In the genomic region with DNA sequence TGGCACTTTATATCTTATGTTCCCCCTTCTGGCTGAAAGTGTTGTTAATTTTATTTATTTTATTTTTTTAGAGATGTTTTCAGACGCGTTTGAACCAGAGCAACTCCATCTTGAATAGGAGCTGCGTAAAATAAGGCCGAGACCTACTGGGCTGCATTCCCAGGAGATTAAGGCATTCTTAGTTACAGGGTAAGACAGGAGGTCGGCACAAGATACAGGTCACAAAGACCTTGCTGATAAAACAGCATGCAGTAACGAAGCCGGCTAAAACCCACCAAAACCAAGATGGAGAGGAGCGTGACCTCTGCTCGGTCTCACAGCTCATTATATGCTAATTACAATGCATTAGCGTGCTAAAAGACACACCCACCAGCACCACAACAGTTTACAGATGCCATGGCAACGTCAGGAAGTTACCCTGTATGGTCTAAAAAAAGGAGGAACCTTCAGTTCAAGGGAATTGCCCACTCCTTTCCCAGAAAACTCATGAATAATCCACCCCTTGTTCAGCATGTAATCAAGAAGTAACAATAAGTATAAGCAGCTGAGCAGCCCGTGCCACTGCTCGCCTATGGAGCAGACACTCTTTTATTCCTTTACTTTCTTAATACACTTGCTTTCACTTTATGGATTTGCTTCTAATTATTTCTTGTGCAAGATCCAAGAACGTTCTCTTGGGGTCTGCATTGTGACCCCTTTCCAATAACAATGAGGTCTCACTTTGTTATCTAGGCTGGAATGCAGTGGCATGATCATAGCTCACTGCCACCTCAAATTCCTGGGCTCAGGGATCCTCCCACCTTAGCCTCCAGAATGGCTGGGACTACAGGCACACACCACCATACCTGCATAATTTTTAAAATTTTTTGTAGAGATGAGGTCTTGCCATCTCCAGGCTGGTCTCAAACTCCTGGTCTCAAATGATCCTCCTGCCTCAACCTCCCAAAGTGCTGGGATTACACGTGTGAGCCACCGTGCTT, we compare ENCODE assay signal across 1 cellular context.
A peak's percentile ranks its signal among the peaks of the same experiment; 100 is the strongest.
TF ChIP-seq lines count a peak whose summit lies in the region.

No MANE protein-coding gene starts in this region.

TF ChIP-seq in K562, 482 proteins besides CTCF, POLR2A, EP300 and RAD21 (continued from another document and continues in another):
- TF ChIP-seq NR2C2 (CRISPR knock-in tag; IDR thresholded peaks at IDR 0.05), result no peak
- peak; percentile 75; the same call in 1 of the 2 replicates for TF ChIP-seq NR2C2 (tag; IDR thresholded peaks at IDR 0.05)
- no peak for TF ChIP-seq BRCA1 (IDR thresholded peaks at IDR 0.05)
- TF ChIP-seq BRCA1 (CRISPR knock-in tag; IDR thresholded peaks at IDR 0.05), result no peak
- TF ChIP-seq ESRRA (IDR thresholded peaks at IDR 0.05; ENCODE audit: borderline replicate concordance, low read depth), result no peak
- TF ChIP-seq MECOM (CRISPR knock-in tag; IDR thresholded peaks at IDR 0.05), result no peak
- TF ChIP-seq, protein P1, sequence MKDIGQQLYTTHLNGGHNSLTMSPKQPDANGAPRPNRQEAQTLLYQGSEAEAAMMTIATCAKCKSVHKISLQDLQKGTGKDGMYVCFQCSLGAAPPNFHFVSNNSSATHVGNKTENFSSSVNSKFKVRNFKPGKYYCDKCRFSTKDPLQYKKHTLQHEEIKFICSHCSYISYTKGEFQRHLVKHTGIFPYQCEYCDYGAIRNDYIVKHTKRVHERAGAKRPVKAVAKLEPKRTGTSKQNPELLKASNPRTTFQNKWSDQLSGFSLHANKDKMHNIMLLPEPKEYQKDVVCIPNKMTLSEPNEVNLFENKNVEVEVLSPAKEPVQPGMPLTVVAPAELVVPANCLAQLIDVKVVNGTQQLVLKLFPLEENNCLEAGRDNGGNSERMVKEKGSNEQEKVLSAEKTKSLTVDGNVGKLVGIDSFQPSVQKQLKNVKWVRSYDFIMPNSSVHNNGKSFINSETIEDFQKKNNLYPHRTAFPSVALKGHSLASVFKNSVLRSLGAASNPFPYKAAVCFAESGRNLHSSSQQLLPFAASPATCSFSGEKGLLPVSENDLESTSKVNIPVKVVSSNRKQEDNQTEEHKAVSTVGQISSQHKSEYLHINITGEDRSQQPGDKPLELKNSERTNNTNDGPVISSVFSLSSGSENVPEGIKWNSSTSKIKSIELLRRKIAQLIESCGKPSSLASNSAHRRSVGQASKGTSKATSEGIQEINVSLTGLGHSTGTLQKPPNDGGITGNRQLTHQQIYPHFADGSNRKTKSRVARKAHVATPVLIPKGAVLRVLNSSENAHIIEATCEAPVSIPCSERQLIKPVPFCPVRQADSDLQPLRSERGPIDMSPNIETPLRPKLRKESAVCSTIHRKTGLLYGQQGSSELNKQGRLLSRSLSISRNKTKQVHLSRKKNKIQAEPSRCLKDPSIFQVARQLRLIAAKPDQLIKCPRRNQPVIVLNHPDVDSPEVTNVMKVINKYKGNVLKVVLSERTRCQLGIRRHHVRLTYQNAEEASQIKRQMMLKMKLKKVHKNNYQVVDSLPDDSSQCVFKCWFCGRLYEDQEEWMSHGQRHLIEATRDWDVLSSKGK (CRISPR knock-in tag; IDR thresholded peaks at IDR 0.05), result 0 out of 2 replicates have a peak, but pooled peaks have one; percentile 34
- TF ChIP-seq, protein P2, sequence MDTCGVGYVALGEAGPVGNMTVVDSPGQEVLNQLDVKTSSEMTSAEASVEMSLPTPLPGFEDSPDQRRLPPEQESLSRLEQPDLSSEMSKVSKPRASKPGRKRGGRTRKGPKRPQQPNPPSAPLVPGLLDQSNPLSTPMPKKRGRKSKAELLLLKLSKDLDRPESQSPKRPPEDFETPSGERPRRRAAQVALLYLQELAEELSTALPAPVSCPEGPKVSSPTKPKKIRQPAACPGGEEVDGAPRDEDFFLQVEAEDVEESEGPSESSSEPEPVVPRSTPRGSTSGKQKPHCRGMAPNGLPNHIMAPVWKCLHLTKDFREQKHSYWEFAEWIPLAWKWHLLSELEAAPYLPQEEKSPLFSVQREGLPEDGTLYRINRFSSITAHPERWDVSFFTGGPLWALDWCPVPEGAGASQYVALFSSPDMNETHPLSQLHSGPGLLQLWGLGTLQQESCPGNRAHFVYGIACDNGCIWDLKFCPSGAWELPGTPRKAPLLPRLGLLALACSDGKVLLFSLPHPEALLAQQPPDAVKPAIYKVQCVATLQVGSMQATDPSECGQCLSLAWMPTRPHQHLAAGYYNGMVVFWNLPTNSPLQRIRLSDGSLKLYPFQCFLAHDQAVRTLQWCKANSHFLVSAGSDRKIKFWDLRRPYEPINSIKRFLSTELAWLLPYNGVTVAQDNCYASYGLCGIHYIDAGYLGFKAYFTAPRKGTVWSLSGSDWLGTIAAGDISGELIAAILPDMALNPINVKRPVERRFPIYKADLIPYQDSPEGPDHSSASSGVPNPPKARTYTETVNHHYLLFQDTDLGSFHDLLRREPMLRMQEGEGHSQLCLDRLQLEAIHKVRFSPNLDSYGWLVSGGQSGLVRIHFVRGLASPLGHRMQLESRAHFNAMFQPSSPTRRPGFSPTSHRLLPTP (IDR thresholded peaks at IDR 0.05; ENCODE audit: borderline replicate concordance, extremely low read depth, insufficient read length), result no peak
- no peak for TF ChIP-seq RFX7 (CRISPR knock-in tag; IDR thresholded peaks at IDR 0.05)
- no peak for TF ChIP-seq MCM7 (IDR thresholded peaks at IDR 0.05)
- peak; percentile 29; the same call in 1 of the 2 replicates for TF ChIP-seq NFE2L1 (tag; IDR thresholded peaks at IDR 0.05; ENCODE audit: borderline replicate concordance, low read depth)
- TF ChIP-seq, protein P3, sequence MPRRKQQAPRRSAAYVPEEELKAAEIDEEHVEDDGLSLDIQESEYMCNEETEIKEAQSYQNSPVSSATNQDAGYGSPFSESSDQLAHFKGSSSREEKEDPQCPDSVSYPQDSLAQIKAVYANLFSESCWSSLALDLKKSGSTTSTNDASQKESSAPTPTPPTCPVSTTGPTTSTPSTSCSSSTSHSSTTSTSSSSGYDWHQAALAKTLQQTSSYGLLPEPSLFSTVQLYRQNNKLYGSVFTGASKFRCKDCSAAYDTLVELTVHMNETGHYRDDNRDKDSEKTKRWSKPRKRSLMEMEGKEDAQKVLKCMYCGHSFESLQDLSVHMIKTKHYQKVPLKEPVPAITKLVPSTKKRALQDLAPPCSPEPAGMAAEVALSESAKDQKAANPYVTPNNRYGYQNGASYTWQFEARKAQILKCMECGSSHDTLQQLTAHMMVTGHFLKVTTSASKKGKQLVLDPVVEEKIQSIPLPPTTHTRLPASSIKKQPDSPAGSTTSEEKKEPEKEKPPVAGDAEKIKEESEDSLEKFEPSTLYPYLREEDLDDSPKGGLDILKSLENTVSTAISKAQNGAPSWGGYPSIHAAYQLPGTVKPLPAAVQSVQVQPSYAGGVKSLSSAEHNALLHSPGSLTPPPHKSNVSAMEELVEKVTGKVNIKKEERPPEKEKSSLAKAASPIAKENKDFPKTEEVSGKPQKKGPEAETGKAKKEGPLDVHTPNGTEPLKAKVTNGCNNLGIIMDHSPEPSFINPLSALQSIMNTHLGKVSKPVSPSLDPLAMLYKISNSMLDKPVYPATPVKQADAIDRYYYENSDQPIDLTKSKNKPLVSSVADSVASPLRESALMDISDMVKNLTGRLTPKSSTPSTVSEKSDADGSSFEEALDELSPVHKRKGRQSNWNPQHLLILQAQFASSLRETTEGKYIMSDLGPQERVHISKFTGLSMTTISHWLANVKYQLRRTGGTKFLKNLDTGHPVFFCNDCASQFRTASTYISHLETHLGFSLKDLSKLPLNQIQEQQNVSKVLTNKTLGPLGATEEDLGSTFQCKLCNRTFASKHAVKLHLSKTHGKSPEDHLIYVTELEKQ (CRISPR knock-in tag; IDR thresholded peaks at IDR 0.05), result 0 out of 2 replicates have a peak, but pooled peaks have one; percentile 26
- no peak for TF ChIP-seq RBM14 (IDR thresholded peaks at IDR 0.05; ENCODE audit: borderline replicate concordance, insufficient read depth, low read depth, low read length)
- TF ChIP-seq ZKSCAN1 (IDR thresholded peaks at IDR 0.05; ENCODE audit: low read depth, low read length), result no peak
- TF ChIP-seq, protein P4, sequence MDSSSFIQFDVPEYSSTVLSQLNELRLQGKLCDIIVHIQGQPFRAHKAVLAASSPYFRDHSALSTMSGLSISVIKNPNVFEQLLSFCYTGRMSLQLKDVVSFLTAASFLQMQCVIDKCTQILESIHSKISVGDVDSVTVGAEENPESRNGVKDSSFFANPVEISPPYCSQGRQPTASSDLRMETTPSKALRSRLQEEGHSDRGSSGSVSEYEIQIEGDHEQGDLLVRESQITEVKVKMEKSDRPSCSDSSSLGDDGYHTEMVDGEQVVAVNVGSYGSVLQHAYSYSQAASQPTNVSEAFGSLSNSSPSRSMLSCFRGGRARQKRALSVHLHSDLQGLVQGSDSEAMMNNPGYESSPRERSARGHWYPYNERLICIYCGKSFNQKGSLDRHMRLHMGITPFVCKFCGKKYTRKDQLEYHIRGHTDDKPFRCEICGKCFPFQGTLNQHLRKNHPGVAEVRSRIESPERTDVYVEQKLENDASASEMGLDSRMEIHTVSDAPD (CRISPR knock-in tag; IDR thresholded peaks at IDR 0.05), result no peak
- no peak for TF ChIP-seq NCOA2 (IDR thresholded peaks at IDR 0.05; ENCODE audit: partially characterized antibody in 2 of 2)
- TF ChIP-seq ZNF561 (CRISPR knock-in tag; conservative IDR thresholded peaks at IDR 0.05), result 0 out of 2 replicates have a peak, but pooled peaks have one; percentile 19
- TF ChIP-seq DDX20 (tag; IDR thresholded peaks at IDR 0.05; ENCODE audit: low read depth), result peak; percentile 87
- peak; percentile 70; the same call in 1 of the 2 replicates for TF ChIP-seq ZBTB17 (CRISPR knock-in tag; IDR thresholded peaks at IDR 0.05)
- no peak for TF ChIP-seq TARDBP (IDR thresholded peaks at IDR 0.05)
- peak; percentile 11; the same call in 1 of the 2 replicates for TF ChIP-seq ZNF695 (CRISPR knock-in tag; IDR thresholded peaks at IDR 0.05)
- TF ChIP-seq HDGF (IDR thresholded peaks at IDR 0.05), result no peak
- no peak for TF ChIP-seq DNMT1 (IDR thresholded peaks at IDR 0.05)
- no peak for TF ChIP-seq HCFC1 (IDR thresholded peaks at IDR 0.05; ENCODE audit: low read depth, low read length)
- TF ChIP-seq ZNF644 (tag; IDR thresholded peaks at IDR 0.05; ENCODE audit: low read depth), result 0 out of 2 replicates have a peak, but pooled peaks have one; percentile 18
- TF ChIP-seq TEAD1 (CRISPR knock-in tag; IDR thresholded peaks at IDR 0.05), result peak in 1 of 2 experiments; percentile 60; a peak in 1 of 4 replicates
- no peak for TF ChIP-seq ZNF707 (CRISPR knock-in tag; conservative IDR thresholded peaks at IDR 0.05)
- no peak for TF ChIP-seq FOXA3 (CRISPR knock-in tag; conservative IDR thresholded peaks at IDR 0.05 in 1 of 2, IDR thresholded peaks at IDR 0.05 in 1 of 2)
- TF ChIP-seq DMBX1 (CRISPR knock-in tag; IDR thresholded peaks at IDR 0.05; ENCODE audit: borderline replicate concordance), result no peak
- TF ChIP-seq FIP1L1 (IDR thresholded peaks at IDR 0.05; ENCODE audit: low read depth, low read length, poor library complexity, severe bottlenecking), result no peak
- TF ChIP-seq FOXJ3 (CRISPR knock-in tag; IDR thresholded peaks at IDR 0.05), result no peak
- TF ChIP-seq MAZ (CRISPR knock-in tag; conservative IDR thresholded peaks at IDR 0.05 in 1 of 2, IDR thresholded peaks at IDR 0.05 in 1 of 2), result 0 out of 4 replicates have a peak, but pooled peaks of 1 of the 2 experiments have one; percentile 21
- TF ChIP-seq HLTF (IDR thresholded peaks at IDR 0.05), result no peak
- TF ChIP-seq NR3C1 (CRISPR knock-in tag; IDR thresholded peaks at IDR 0.05), result no peak
- TF ChIP-seq, protein P5, sequence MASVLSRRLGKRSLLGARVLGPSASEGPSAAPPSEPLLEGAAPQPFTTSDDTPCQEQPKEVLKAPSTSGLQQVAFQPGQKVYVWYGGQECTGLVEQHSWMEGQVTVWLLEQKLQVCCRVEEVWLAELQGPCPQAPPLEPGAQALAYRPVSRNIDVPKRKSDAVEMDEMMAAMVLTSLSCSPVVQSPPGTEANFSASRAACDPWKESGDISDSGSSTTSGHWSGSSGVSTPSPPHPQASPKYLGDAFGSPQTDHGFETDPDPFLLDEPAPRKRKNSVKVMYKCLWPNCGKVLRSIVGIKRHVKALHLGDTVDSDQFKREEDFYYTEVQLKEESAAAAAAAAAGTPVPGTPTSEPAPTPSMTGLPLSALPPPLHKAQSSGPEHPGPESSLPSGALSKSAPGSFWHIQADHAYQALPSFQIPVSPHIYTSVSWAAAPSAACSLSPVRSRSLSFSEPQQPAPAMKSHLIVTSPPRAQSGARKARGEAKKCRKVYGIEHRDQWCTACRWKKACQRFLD (CRISPR knock-in tag; IDR thresholded peaks at IDR 0.05), result peak; percentile 87
- TF ChIP-seq ZNF165 (CRISPR knock-in tag; IDR thresholded peaks at IDR 0.05; ENCODE audit: borderline replicate concordance), result no peak
- TF ChIP-seq TSC22D4 (tag; IDR thresholded peaks at IDR 0.05), result no peak
- peak; percentile 80 for TF ChIP-seq ZNF239 (CRISPR knock-in tag; IDR thresholded peaks at IDR 0.05)
- TF ChIP-seq ZFPM2 (CRISPR knock-in tag; IDR thresholded peaks at IDR 0.05), result no peak
- no peak for TF ChIP-seq ZNF217 (CRISPR knock-in tag; IDR thresholded peaks at IDR 0.05)
- no peak for TF ChIP-seq RBM17 (IDR thresholded peaks at IDR 0.05; ENCODE audit: borderline replicate concordance, low read depth, low read length)
- peak; percentile 64; the same call in 1 of the 2 replicates for TF ChIP-seq ERF (CRISPR knock-in tag; IDR thresholded peaks at IDR 0.05)
- no peak for TF ChIP-seq PHB2 (IDR thresholded peaks at IDR 0.05; ENCODE audit: low read depth)
- TF ChIP-seq ZNF584 (CRISPR knock-in tag; IDR thresholded peaks at IDR 0.05; ENCODE audit: low read depth), result peak; percentile 81
- no peak for TF ChIP-seq MCM3 (IDR thresholded peaks at IDR 0.05)
- no peak for TF ChIP-seq ZSCAN32 (CRISPR knock-in tag; IDR thresholded peaks at IDR 0.05)
- TF ChIP-seq CBX2 (IDR thresholded peaks at IDR 0.05; ENCODE audit: insufficient read depth, low read length, poor library complexity, severe bottlenecking), result no peak
- TF ChIP-seq, protein P6, sequence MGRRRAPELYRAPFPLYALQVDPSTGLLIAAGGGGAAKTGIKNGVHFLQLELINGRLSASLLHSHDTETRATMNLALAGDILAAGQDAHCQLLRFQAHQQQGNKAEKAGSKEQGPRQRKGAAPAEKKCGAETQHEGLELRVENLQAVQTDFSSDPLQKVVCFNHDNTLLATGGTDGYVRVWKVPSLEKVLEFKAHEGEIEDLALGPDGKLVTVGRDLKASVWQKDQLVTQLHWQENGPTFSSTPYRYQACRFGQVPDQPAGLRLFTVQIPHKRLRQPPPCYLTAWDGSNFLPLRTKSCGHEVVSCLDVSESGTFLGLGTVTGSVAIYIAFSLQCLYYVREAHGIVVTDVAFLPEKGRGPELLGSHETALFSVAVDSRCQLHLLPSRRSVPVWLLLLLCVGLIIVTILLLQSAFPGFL (CRISPR knock-in tag; IDR thresholded peaks at IDR 0.05), result no peak
- TF ChIP-seq NCOA6 (IDR thresholded peaks at IDR 0.05), result no peak
- TF ChIP-seq SOX6 (IDR thresholded peaks at IDR 0.05), result peak; percentile 57; the same call in 1 of the 2 replicates
- peak; percentile 96 for TF ChIP-seq ZNF589 (CRISPR knock-in tag; IDR thresholded peaks at IDR 0.05; ENCODE audit: low read depth)
- TF ChIP-seq GATAD2B (IDR thresholded peaks at IDR 0.05; ENCODE audit: borderline replicate concordance), result no peak
- no peak for TF ChIP-seq ZNF76 (CRISPR knock-in tag; IDR thresholded peaks at IDR 0.05; ENCODE audit: borderline replicate concordance)
- no peak for TF ChIP-seq ZNF212 (CRISPR knock-in tag; IDR thresholded peaks at IDR 0.05)
- TF ChIP-seq ZNF197 (CRISPR knock-in tag; IDR thresholded peaks at IDR 0.05; ENCODE audit: low read depth), result no peak
- TF ChIP-seq LEF1 (IDR thresholded peaks at IDR 0.05), result no peak
